14 cellular contexts compared by ENCODE assay signal in genomic region chr5:78577051-78577807, GRCh38.
DNase-seq lines count a peak whose midpoint lies in the region; ATAC-seq and TF ChIP-seq lines count a peak whose summit lies in the region.
"Had no signal": no experiment of that assay in that cellular context is flagged by ENCODE, and none has a peak within 500 bp of the region (broad histone marks: within the 10 kb centered on the region; RNA-seq: fewer than 3 reads in every experiment).

No MANE protein-coding gene starts in this region.

- no peak for TF ChIP-seq EP300 in transverse colon (IDR thresholded peaks at IDR 0.05; ENCODE audit: low read depth)

- 74 to 79% methylated on average over 3 to 8 of the region's 8 CpGs for WGBS in transverse colon (ENCODE audit: low coverage in 1 of 2), 2 donors

- no peaks in the 10 kb centered on the region for H3K27me3 Mint-ChIP-seq in neural crest cell (ENCODE audit: low read depth)
- H3K27me3 Mint-ChIP-seq in activated naive CD4-positive, alpha-beta T cell treated with anti-CD3 and anti-CD28 coated beads, Interleukin-2, amount 10 ng/mL, durations not matched to agents 7 days and 5 days, result peaks cover 4% of the 10 kb centered on the region
- H3K27me3 Mint-ChIP-seq: T-helper 17 cell had no signal

- H3K9me3 ChIP-seq in adipocyte (ENCODE audit: control insufficient read depth, low read length) (no peaks in the 10 kb centered on the region), transverse colon (no peaks in the 10 kb centered on the region)
- H3K9me3 ChIP-seq: HAP-1 had no signal

- no peak for DNase-seq in adipocyte (ENCODE audit: low read depth)
- peak; percentile 52 for DNase-seq in fibroblast of mammary gland (ENCODE audit: low read depth)
- DNase-seq in neural crest cell (ENCODE audit: low read depth, low spot score), result no peak
- no peak for DNase-seq in transverse colon
- DNase-seq in activated naive CD4-positive, alpha-beta T cell treated with anti-CD3 and anti-CD28 coated beads, Interleukin-2, amount 10 ng/mL, durations not matched to agents 7 days and 5 days, result no peak
- no peak for DNase-seq in GM03348 (ENCODE audit: low spot score)
- DNase-seq: activated CD4-positive, alpha-beta T cell treated with anti-CD3 and anti-CD28 coated beads, Interleukin-2, amount 50 U/mL, for 1 hour; CD4-positive, CD25-positive, alpha-beta regulatory T cell; MV-4-11; stimulated activated CD4-positive, alpha-beta T cell treated with anti-CD3 and anti-CD28 coated beads, Interleukin-4, amount 100 ng/mL, for 4 hours; stimulated activated naive CD8-positive, alpha-beta T cell treated with anti-CD3 and anti-CD28 coated beads, Interleukin-15, Interleukin-2, amounts not matched to agents 100 U/mL and 50 U/mL, for 24 hours; T-helper 17 cell had no signal

- peaks cover 17% of the 10 kb centered on the region for H3K36me3 Mint-ChIP-seq in neural crest cell (ENCODE audit: low read depth)
- no peaks in the 10 kb centered on the region for H3K36me3 Mint-ChIP-seq in activated naive CD4-positive, alpha-beta T cell treated with anti-CD3 and anti-CD28 coated beads, Interleukin-2, amount 10 ng/mL, durations not matched to agents 7 days and 5 days
- H3K36me3 Mint-ChIP-seq: CD4-positive, CD25-positive, alpha-beta regulatory T cell had no signal

- H3K4me1 Mint-ChIP-seq in neural crest cell, result peaks cover 48% of the 10 kb centered on the region
- H3K4me1 Mint-ChIP-seq in activated naive CD4-positive, alpha-beta T cell treated with anti-CD3 and anti-CD28 coated beads, Interleukin-2, amount 10 ng/mL, durations not matched to agents 7 days and 5 days, result no peaks in the 10 kb centered on the region
- H3K4me1 Mint-ChIP-seq: CD4-positive, CD25-positive, alpha-beta regulatory T cell; T-helper 17 cell had no signal

- no peak for ATAC-seq in HG02852 (IDR thresholded peaks at IDR 0.05; ENCODE audit: unreplicated experiment)
- ATAC-seq: stimulated activated naive CD8-positive, alpha-beta T cell treated with anti-CD3 and anti-CD28 coated beads, Interleukin-15, Interleukin-2, amounts not matched to agents 100 U/mL and 50 U/mL, for 24 hours; T-helper 17 cell had no signal

- H3K36me3 ChIP-seq in adipocyte (ENCODE audit: control insufficient read depth, insufficient read depth, low read length, severe bottlenecking) (no peaks in the 10 kb centered on the region), transverse colon (no peaks in the 10 kb centered on the region)
- H3K36me3 ChIP-seq: HAP-1 had no signal

- in situ Hi-C loops in transverse colon (cut with MboI; ENCODE audit: low pct_ligation_motif_present in 1 of 4, low pct_unique_long_range_greater_than_20kb in 1 of 4, low sequenced_read_pairs in 3 of 4), result no loop called here

- peaks cover 3% of the 10 kb centered on the region for H3K9me3 Mint-ChIP-seq in neural crest cell
- H3K9me3 Mint-ChIP-seq in activated naive CD4-positive, alpha-beta T cell treated with anti-CD3 and anti-CD28 coated beads, Interleukin-2, amount 10 ng/mL, durations not matched to agents 7 days and 5 days, result no peaks in the 10 kb centered on the region

- TF ChIP-seq CTCF in fibroblast of mammary gland (conservative IDR thresholded peaks at IDR 0.05; ENCODE audit: control insufficient read depth, insufficient read depth, low read depth, low read length) (no peak), neural crest cell (conservative IDR thresholded peaks at IDR 0.05) (no peak), transverse colon (IDR thresholded peaks at IDR 0.05) (no peak)

- H3K4me1 ChIP-seq in adipocyte (ENCODE audit: control insufficient read depth, insufficient read depth, low read length), result peaks cover 58% of the 10 kb centered on the region
- H3K4me1 ChIP-seq in transverse colon, result peaks cover 0 to 29% (median 5%) of the 10 kb centered on the region in 4 donors

- peak overlapping the region; percentile 49 for H3K4me3 ChIP-seq in adipocyte (ENCODE audit: low read length)
- H3K4me3 ChIP-seq in fibroblast of mammary gland (ENCODE audit: control insufficient read depth, low read depth, low read length), result no peak overlapping the region
- no peak overlapping the region for H3K4me3 ChIP-seq in transverse colon
- H3K4me3 ChIP-seq: HAP-1 had no signal

- no peaks in the 10 kb centered on the region for H3K27me3 ChIP-seq in adipocyte (replicated peaks; ENCODE audit: control insufficient read depth, insufficient read depth, low read length)
- H3K27me3 ChIP-seq in transverse colon, result no peaks in the 10 kb centered on the region

- CTCF ChIA-PET in activated naive CD4-positive, alpha-beta T cell treated with anti-CD3 and anti-CD28 coated beads, Interleukin-2, amount 10 ng/mL, durations not matched to agents 7 days and 5 days (lab: Charles Lee), result interaction anchor here (1.0 kb wide), 1 partner anchor 383 kb away, joined by 3 read pairs; no protein-coding TSS in a partner anchor

- peak overlapping the region; percentile 52 for H3K9ac ChIP-seq in adipocyte (ENCODE audit: low read length)

- peak overlapping the region; percentile 26 to 69 (median 56) for H3K27ac ChIP-seq in transverse colon

- no peak for TF ChIP-seq POLR2A in transverse colon (IDR thresholded peaks at IDR 0.05)

- no peak overlapping the region for H3K4me3 Mint-ChIP-seq in neural crest cell
- no peak overlapping the region for H3K4me3 Mint-ChIP-seq in activated naive CD4-positive, alpha-beta T cell treated with anti-CD3 and anti-CD28 coated beads, Interleukin-2, amount 10 ng/mL, durations not matched to agents 7 days and 5 days
- H3K4me3 Mint-ChIP-seq: CD4-positive, CD25-positive, alpha-beta regulatory T cell; T-helper 17 cell had no signal

- peak overlapping the region; percentile 19 for H3K27ac Mint-ChIP-seq in neural crest cell (ENCODE audit: unreplicated experiment)
- H3K27ac Mint-ChIP-seq in activated naive CD4-positive, alpha-beta T cell treated with anti-CD3 and anti-CD28 coated beads, Interleukin-2, amount 10 ng/mL, durations not matched to agents 7 days and 5 days, result no peak overlapping the region
- H3K27ac Mint-ChIP-seq: CD4-positive, CD25-positive, alpha-beta regulatory T cell; T-helper 17 cell had no signal

- intact Hi-C loops in transverse colon (cut with DNase I; ENCODE audit: low total_unique reads), result no loop called here
